2 cellular contexts compared by ENCODE assay signal in genomic region chr6:127441881-127442280, GRCh38.
A peak's percentile ranks its signal among the peaks of the same experiment; 100 is the strongest.
TF ChIP-seq lines count a peak whose summit lies in the region.

No MANE protein-coding gene starts in this region.

TF ChIP-seq in A549, 52 proteins besides CTCF, POLR2A, EP300 and RAD21 (continued from another document):
- peak; percentile 85 for TF ChIP-seq MAFK (IDR thresholded peaks at IDR 0.05; ENCODE audit: partially characterized antibody)

TF ChIP-seq in K562, 482 proteins besides CTCF, POLR2A, EP300 and RAD21 (continued from another document):
- TF ChIP-seq ZNF316 (IDR thresholded peaks at IDR 0.05) = peak; percentile 82
- no peak for TF ChIP-seq FOXK1 (CRISPR knock-in tag; IDR thresholded peaks at IDR 0.05; ENCODE audit: borderline replicate concordance)
- 0 out of 2 replicates have a peak, but pooled peaks have one; percentile 39 for TF ChIP-seq MAFF (IDR thresholded peaks at IDR 0.05; ENCODE audit: low read length)
- TF ChIP-seq HSF4 (CRISPR knock-in tag; IDR thresholded peaks at IDR 0.05; ENCODE audit: borderline replicate concordance) = no peak
- peak; percentile 62 for TF ChIP-seq MAFG (tag; conservative IDR thresholded peaks at IDR 0.05)
- TF ChIP-seq C11orf30 (IDR thresholded peaks at IDR 0.05; ENCODE audit: low read depth) = peak; percentile 67; the same call in 1 of the 2 replicates
- no peak for TF ChIP-seq BRD4 (IDR thresholded peaks at IDR 0.05)
TF ChIP-seq in K562: peak in this region for 5.
